2 cellular contexts compared by ENCODE assay signal in genomic region chr3:141336672-141337522, GRCh38.
A peak's percentile ranks its signal among the peaks of the same experiment; 100 is the strongest.
TF ChIP-seq lines count a peak whose summit lies in the region.

No MANE protein-coding gene starts in this region.

TF ChIP-seq in IMR-90, 13 proteins besides CTCF, POLR2A, EP300 and RAD21 (continued from another document):
- TF ChIP-seq, protein P1, sequence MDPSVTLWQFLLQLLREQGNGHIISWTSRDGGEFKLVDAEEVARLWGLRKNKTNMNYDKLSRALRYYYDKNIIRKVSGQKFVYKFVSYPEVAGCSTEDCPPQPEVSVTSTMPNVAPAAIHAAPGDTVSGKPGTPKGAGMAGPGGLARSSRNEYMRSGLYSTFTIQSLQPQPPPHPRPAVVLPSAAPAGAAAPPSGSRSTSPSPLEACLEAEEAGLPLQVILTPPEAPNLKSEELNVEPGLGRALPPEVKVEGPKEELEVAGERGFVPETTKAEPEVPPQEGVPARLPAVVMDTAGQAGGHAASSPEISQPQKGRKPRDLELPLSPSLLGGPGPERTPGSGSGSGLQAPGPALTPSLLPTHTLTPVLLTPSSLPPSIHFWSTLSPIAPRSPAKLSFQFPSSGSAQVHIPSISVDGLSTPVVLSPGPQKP (IDR thresholded peaks at IDR 0.05; ENCODE audit: borderline replicate concordance, low read depth, low read length) = no peak
- TF ChIP-seq FOS (IDR thresholded peaks at IDR 0.05; ENCODE audit: low read depth, low read length) (peak; percentile 18; the same call in 1 of the 2 replicates), BHLHE40 (IDR thresholded peaks at IDR 0.05; ENCODE audit: low read depth, low read length) (peak; percentile 52), SMC3 (IDR thresholded peaks at IDR 0.05; ENCODE audit: low read depth, low read length) (no peak), CEBPB (IDR thresholded peaks at IDR 0.05; ENCODE audit: low read depth, low read length) (no peak), RCOR1 (IDR thresholded peaks at IDR 0.05; ENCODE audit: insufficient replicate concordance, low read length) (no peak), MAFK (IDR thresholded peaks at IDR 0.05; ENCODE audit: low read depth, low read length) (no peak), CHD1 (IDR thresholded peaks at IDR 0.05; ENCODE audit: low read depth, low read length) (no peak), MXI1 (IDR thresholded peaks at IDR 0.05; ENCODE audit: borderline replicate concordance, low read depth, low read length) (no peak), RFX5 (IDR thresholded peaks at IDR 0.05; ENCODE audit: low read depth, low read length) (no peak)
- TF ChIP-seq, protein P2, sequence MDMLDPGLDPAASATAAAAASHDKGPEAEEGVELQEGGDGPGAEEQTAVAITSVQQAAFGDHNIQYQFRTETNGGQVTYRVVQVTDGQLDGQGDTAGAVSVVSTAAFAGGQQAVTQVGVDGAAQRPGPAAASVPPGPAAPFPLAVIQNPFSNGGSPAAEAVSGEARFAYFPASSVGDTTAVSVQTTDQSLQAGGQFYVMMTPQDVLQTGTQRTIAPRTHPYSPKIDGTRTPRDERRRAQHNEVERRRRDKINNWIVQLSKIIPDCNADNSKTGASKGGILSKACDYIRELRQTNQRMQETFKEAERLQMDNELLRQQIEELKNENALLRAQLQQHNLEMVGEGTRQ (IDR thresholded peaks at IDR 0.05; ENCODE audit: low read depth, low read length) = peak; percentile 23; the same call in 1 of the 2 replicates

TF ChIP-seq in GM23338, 12 proteins besides CTCF, POLR2A, EP300 and RAD21 (continued from another document):
- no peak for TF ChIP-seq CREB1 (CRISPR knock-in tag; IDR thresholded peaks at IDR 0.05; ENCODE audit: low read depth)
- no peak for TF ChIP-seq ZNF331 (CRISPR knock-in tag; IDR thresholded peaks at IDR 0.05; ENCODE audit: low read depth)
- TF ChIP-seq REST (IDR thresholded peaks at IDR 0.05; ENCODE audit: unreplicated experiment) = no peak
- TF ChIP-seq ZNF114 (CRISPR knock-in tag; IDR thresholded peaks at IDR 0.05) = no peak
- no peak for TF ChIP-seq ZNF462 (CRISPR knock-in tag; IDR thresholded peaks at IDR 0.05)
- no peak for TF ChIP-seq ETS1 (IDR thresholded peaks at IDR 0.05)
- TF ChIP-seq EZH2phosphoT487 (IDR thresholded peaks at IDR 0.05; ENCODE audit: unreplicated experiment) = no peak
- TF ChIP-seq EZH2 (IDR thresholded peaks at IDR 0.05; ENCODE audit: low read depth, unreplicated experiment) = no peak
- no peak for TF ChIP-seq NANOG (IDR thresholded peaks at IDR 0.05; ENCODE audit: borderline replicate concordance)
- no peak for TF ChIP-seq STAT1 (IDR thresholded peaks at IDR 0.05; ENCODE audit: unreplicated experiment)
